ENCODE assay signal across 8 cellular contexts in genomic region chr4:184733654-184734524, GRCh38. TPM values are rescaled to one million over a fixed set of nuclear protein-coding genes. Genes with fewer than 3 reads are reported as not detected.
DNase-seq lines count a peak whose midpoint lies in the region; ATAC-seq and TF ChIP-seq lines count a peak whose summit lies in the region.

A gene with protein sequence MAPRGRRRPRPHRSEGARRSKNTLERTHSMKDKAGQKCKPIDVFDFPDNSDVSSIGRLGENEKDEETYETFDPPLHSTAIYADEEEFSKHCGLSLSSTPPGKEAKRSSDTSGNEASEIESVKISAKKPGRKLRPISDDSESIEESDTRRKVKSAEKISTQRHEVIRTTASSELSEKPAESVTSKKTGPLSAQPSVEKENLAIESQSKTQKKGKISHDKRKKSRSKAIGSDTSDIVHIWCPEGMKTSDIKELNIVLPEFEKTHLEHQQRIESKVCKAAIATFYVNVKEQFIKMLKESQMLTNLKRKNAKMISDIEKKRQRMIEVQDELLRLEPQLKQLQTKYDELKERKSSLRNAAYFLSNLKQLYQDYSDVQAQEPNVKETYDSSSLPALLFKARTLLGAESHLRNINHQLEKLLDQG (minus strand): TSS chr4:184734096. CDS start chr4:184734062, 34 bp downstream.

- no peak for TF ChIP-seq CTCF in GM13976 (IDR thresholded peaks at IDR 0.05; ENCODE audit: borderline replicate concordance, control extremely low read depth, extremely low read depth, insufficient read depth, missing control alignments)

- ATAC-seq in HG02870 (IDR thresholded peaks at IDR 0.05; ENCODE audit: unreplicated experiment) (peak; percentile 90), left cardiac atrium (peak; percentile 98 to 99)

- in situ Hi-C loops in GM13976 (cut with MboI; ENCODE audit: low sequenced_read_pairs, unreplicated experiment), result no loop called here

- DNase-seq in GM13976 (ENCODE audit: low spot score) (peak; percentile 100), NCI-H146 treated with DMSO at 0.1 percent for 48 hours (lab: John Stamatoyannopoulos, UW; ENCODE audit: unreplicated experiment) (peak; percentile 89), amniotic stem cell (lab: John Stamatoyannopoulos, UW) (peak; percentile 97), left cardiac atrium (peak; percentile 96), posterior vena cava (ENCODE audit: low spot score) (peak; percentile 98), ureter (ENCODE audit: low spot score) (peak; percentile 96)

- intact Hi-C loops in T-helper 1 cell treated with Interleukin-12 subunit alpha and Interleukin-12 subunit beta and Interleukin-4 antibody, amounts not matched to agents 30 ng/mL and 1 ng/mL, for 36 hours (cut with micrococcal nuclease), result loop anchor here (1.0 to 5.0 kb wide), 22 partner anchors 11 to 1290 kb away; partner anchors contain the start of genes CASP3, CCDC110, CDKN2AIP and IRF2
- intact Hi-C loops in left cardiac atrium (cut with DNase I) (loop anchor here in 1 of 2 donors (10.0 kb wide), 1 partner anchor 79 kb away; no protein-coding TSS in a partner anchor), posterior vena cava (cut with DNase I) (no loop called here)

RNA-seq across cellular contexts. Expression of the gene that starts here (rescaled TPM):
- total RNA-seq in T-helper 1 cell treated with Interleukin-12 subunit alpha and Interleukin-12 subunit beta and Interleukin-4 antibody, amounts not matched to agents 30 ng/mL and 1 ng/mL, for 36 hours, result 52.8 and 57.2 TPM in 2 replicates
- 1 to 10 TPM; 1.1 to 4.4 TPM for total RNA-seq in left cardiac atrium
- total RNA-seq in posterior vena cava, result 1 to 10 TPM in 1 of 2 donors, under 1 TPM in 1; 0.83 to 1.4 TPM
- total RNA-seq in ureter, result 3.1 TPM

Comparison
In these comparisons a context has a peak if more than half of its experiments do, and no peak if none do; other contexts are left out.
1. Peak in every context shown above with its lines: DNase-seq and ATAC-seq.
2. RNA of the gene that starts here (total RNA-seq): 52.8 to 57.2 TPM in T-helper 1 cell treated with Interleukin-12 subunit alpha and Interleukin-12 subunit beta and Interleukin-4 antibody, amounts not matched to agents 30 ng/mL and 1 ng/mL, for 36 hours; 1.1 to 4.4 TPM in left cardiac atrium, 3.1 TPM in ureter (single experiment) and 0.83 to 1.4 TPM in posterior vena cava; every median in the first group is over 10 times any median in the second.